Comparison of ENCODE assay signal across 8 cellular contexts in the genomic region with DNA sequence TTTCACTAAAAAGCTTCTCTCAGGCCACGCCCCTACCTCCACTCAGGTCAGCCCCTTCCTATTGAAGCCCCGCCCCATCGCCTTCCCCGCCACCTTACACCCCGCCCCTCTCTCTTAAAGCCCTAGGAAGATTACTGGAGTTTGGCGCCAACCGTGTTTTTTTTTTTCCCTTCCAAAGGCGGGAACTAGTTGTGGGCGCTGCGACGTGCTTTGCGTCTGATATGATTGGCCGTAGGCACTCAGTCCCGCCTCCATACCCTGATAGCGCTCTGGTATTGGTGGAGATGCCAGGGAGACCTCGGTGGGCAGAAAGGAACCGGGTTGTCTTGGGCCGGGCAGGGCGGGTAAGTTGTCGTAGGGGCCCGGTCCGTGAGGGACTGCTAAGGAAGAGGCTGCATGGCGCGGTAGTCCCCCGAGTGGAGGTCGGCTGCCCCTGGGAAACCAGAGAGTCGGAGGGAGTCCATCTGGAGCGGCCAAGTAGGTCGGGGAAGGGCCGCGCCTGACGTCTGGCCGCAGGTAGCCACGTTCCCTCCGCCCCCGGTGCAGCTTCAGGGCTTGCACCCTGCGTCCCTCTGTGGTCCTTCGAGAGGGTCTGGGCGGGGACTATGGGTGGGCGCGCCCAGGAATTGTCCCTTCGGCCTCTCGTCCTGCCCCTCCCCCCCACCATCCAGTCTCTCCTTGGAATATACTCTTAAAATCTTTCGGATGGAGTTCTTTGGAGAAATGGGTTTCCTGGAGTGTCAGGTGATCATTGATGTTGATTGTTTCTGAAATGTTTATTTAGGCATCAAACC. TPM values are rescaled to one million over a fixed set of nuclear protein-coding genes. Genes with fewer than 3 reads are reported as not detected.
A peak's percentile ranks its signal among the peaks of the same experiment; 100 is the strongest.
DNase-seq lines count a peak whose midpoint lies in the region; ATAC-seq and TF ChIP-seq lines count a peak whose summit lies in the region.

A gene (plus strand): TSS at position 290 of the 794 bp plus-strand sequence.

- TF ChIP-seq CTCF in Panc1 (IDR thresholded peaks at IDR 0.05): no peak
- TF ChIP-seq CTCF in esophagus muscularis mucosa (IDR thresholded peaks at IDR 0.05): no peak

- TF ChIP-seq EP300 in esophagus muscularis mucosa (IDR thresholded peaks at IDR 0.05): no peak

- H3K27me3 Mint-ChIP-seq in activated T-cell treated with anti-CD3 and anti-CD28 coated beads, Interleukin-2, amount 50 U/mL, for 4 hours (ENCODE audit: low read depth): no peaks in the 10 kb centered on the region

- peaks cover 9% of the 10 kb centered on the region for H3K36me3 Mint-ChIP-seq in activated T-cell treated with anti-CD3 and anti-CD28 coated beads, Interleukin-2, amount 50 U/mL, for 4 hours (ENCODE audit: insufficient read depth)

- H3K4me3 Mint-ChIP-seq in activated T-cell treated with anti-CD3 and anti-CD28 coated beads, Interleukin-2, amount 50 U/mL, for 4 hours: peak within 1 kb of the TSS; percentile 98

- CTCF ChIA-PET in Panc1 (lab: Charles Lee): no interaction called here

- H3K4me3 ChIP-seq in Panc1 (ENCODE audit: low read depth in 2 of 2, low read length in 2 of 2) (peak within 1 kb of the TSS; percentile 81 to 97), esophagus muscularis mucosa (peak within 1 kb of the TSS; percentile 72 to 98 (median 88))

- peaks cover 31% of the 10 kb centered on the region for H3K4me1 Mint-ChIP-seq in activated T-cell treated with anti-CD3 and anti-CD28 coated beads, Interleukin-2, amount 50 U/mL, for 4 hours (ENCODE audit: low read depth)

- POLR2A ChIA-PET in Panc1 (lab: Charles Lee): interaction anchor here (0.6 to 1.0 kb wide), 3 partner anchors 11 to 104 kb away, joined by 4 to 5 read pairs (median 5); a partner anchor contains a TSS

- TSS peak; percentile 75 for BruUV-seq in Panc1 (replicated peaks; lab: Mats Ljungman, UMichigan)

- DNase-seq in DMS53 (lab: John Stamatoyannopoulos, UW) (peak; percentile 98), KG1 (lab: John Stamatoyannopoulos, UW) (peak; percentile 96), Panc1 (ENCODE audit: low read depth, low spot score) (peak; percentile 97), esophagus muscularis mucosa (ENCODE audit: extremely low spot score) (peak; percentile 99), myocyte (ENCODE audit: low read depth) (peak; percentile 99)
- DNase-seq in activated T-cell treated with anti-CD3 and anti-CD28 coated beads, Interleukin-2, amount 50 U/mL, for 4 hours: peak; percentile 93
- peak; percentile 86 to 88 for DNase-seq in stimulated activated CD8-positive, alpha-beta memory T cell treated with anti-CD3 and anti-CD28 coated beads, Interleukin-7, amount 100 ng/mL, for 48 hours (ENCODE audit: extremely low read depth in 1 of 2, low read depth in 1 of 2)

- ATAC-seq in GM21723 (IDR thresholded peaks at IDR 0.05; ENCODE audit: unreplicated experiment) (peak; percentile 96), Panc1 (peak; percentile 99)
- ATAC-seq in activated T-cell treated with anti-CD3 and anti-CD28 coated beads, Interleukin-2, amount 50 U/mL, for 4 hours: peak; percentile 97 to 98

- TF ChIP-seq POLR2A in esophagus muscularis mucosa (IDR thresholded peaks at IDR 0.05; ENCODE audit: low read depth): no peak

- intact Hi-C loops in Panc1 (cut with micrococcal nuclease; ENCODE audit: unreplicated experiment): no loop called here
- intact Hi-C loops in esophagus muscularis mucosa (cut with DNase I): loop anchor here (10.0 kb wide), 1 partner anchor 465 kb away; a partner anchor contains a TSS

- H3K4me1 ChIP-seq in Panc1 (ENCODE audit: control insufficient read depth, insufficient read depth, low read length) (peaks cover 5% of the 10 kb centered on the region), esophagus muscularis mucosa (peaks cover 14 to 31% (median 19%) of the 10 kb centered on the region in 4 donors)

- H3K9me3 ChIP-seq in Panc1 (ENCODE audit: control insufficient read depth, insufficient read depth, low read depth, low read length): no peaks in the 10 kb centered on the region
- H3K9me3 ChIP-seq in esophagus muscularis mucosa: no peaks in the 10 kb centered on the region

- in situ Hi-C loops in Panc1 (cut with HindIII; ENCODE audit: low pct_unique_long_range_greater_than_20kb, low sequenced_read_pairs): no loop called here

- WGBS in esophagus muscularis mucosa: under 1% methylated on average over 30 of the region's 44 CpGs

- H3K36me3 ChIP-seq in Panc1 (ENCODE audit: control insufficient read depth, insufficient read depth, low read length) (no peaks in the 10 kb centered on the region; the same call in 1 of the 2 replicates), esophagus muscularis mucosa (peaks cover 0 to 26% (median 20%) of the 10 kb centered on the region in 4 donors)

- H3K27ac ChIP-seq in Panc1 (ENCODE audit: low read length) (peak within 1 kb of the TSS; percentile 91), esophagus muscularis mucosa (replicated peaks in 1 of 4) (peak within 1 kb of the TSS; percentile 84 to 89 (median 84))

- H3K9me3 Mint-ChIP-seq in activated T-cell treated with anti-CD3 and anti-CD28 coated beads, Interleukin-2, amount 50 U/mL, for 4 hours: no peaks in the 10 kb centered on the region

- H3K27me3 ChIP-seq in Panc1 (ENCODE audit: control insufficient read depth, insufficient read depth, low read length) (no peaks in the 10 kb centered on the region), esophagus muscularis mucosa (peaks cover 0 to 5% (median 0%) of the 10 kb centered on the region in 4 donors)

RNA-seq across cellular contexts. Expression of the gene that starts here (rescaled TPM):
- total RNA-seq in Panc1 (2021; ENCODE audit: unreplicated experiment) (22.9 TPM), esophagus muscularis mucosa (10 to 100 TPM; 14.1 to 22.0 (median 17.9) TPM), myocyte (11.1 and 12.4 TPM in 2 replicates)
- polyA plus RNA-seq in Panc1 (2012; ENCODE audit: insufficient read length): 7.4 TPM
- 10 to 100 TPM; 19.3 to 22.2 (median 19.5) TPM for total RNA-seq in activated T-cell treated with anti-CD3 and anti-CD28 coated beads, Interleukin-2, amount 50 U/mL, for 4 hours
- 2.8 TPM for polyA plus RNA-seq in myocyte (2012)

Comparison
In these comparisons a context has a peak if more than half of its experiments do, and no peak if none do; other contexts are left out.
1. Peak in every context shown above with its lines: DNase-seq, ATAC-seq, H3K4me3 ChIP-seq and H3K27ac ChIP-seq.